ENCODE assay signal across 1 cellular context in genomic region chr3:34022147-34022546, GRCh38.
TF ChIP-seq lines count a peak whose summit lies in the region.

No MANE protein-coding gene starts in this region.

TF ChIP-seq in GM23338, 12 proteins besides CTCF, POLR2A, EP300 and RAD21 (continued from another document):
- TF ChIP-seq ZNF462 (CRISPR knock-in tag; IDR thresholded peaks at IDR 0.05) = no peak
- no peak for TF ChIP-seq EZH2 (IDR thresholded peaks at IDR 0.05; ENCODE audit: low read depth, unreplicated experiment)
- no peak for TF ChIP-seq STAT1 (IDR thresholded peaks at IDR 0.05; ENCODE audit: unreplicated experiment)
- TF ChIP-seq JUNB (IDR thresholded peaks at IDR 0.05; ENCODE audit: unreplicated experiment) = no peak
- TF ChIP-seq NANOG (IDR thresholded peaks at IDR 0.05; ENCODE audit: borderline replicate concordance) = no peak
- no peak for TF ChIP-seq EZH2phosphoT487 (IDR thresholded peaks at IDR 0.05; ENCODE audit: unreplicated experiment)
- no peak for TF ChIP-seq ETS1 (IDR thresholded peaks at IDR 0.05)
TF ChIP-seq in GM23338: peak in this region for 0.
